ENCODE assay signal across 7 cellular contexts in the genomic region with DNA sequence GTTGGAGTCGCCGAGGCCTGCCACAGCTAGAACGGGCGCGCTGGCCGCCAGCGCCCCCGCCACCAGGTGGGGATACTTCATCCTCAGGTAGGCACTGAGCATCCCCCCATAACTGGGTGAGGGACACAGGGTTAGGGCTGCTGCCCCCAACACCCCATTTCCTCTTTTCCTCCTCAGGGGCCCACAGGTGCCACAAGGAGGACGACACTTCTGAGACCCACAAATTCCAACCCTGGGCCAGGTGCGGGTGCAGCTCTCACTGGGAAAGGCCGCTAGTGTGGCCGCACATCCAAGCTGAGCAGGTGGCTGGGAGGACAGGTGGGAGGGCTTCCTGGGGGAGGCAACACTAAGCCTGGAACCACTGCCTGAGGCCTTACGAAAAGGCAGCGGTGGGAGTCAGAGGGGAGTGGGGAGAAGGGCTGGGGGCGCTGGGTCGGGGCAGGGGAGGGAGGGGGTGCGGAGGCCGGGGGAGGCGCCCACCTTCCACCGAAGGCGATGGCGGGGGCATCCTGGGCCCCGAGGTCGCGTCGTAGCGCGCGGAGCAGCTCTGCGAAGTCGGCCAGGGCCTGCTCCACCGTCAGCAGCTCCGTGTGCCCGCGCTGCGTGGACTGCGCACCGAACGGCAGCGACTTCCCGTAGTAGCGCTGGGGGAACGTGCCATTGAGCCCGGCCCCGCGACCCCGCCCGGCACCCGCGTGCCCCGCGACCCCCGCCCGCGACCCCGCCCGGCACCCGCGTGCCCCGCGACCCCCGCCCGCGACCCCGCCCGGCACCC. TPM values are rescaled to one million over a fixed set of nuclear protein-coding genes. Genes with fewer than 3 reads are reported as not detected.
DNase-seq lines count a peak whose midpoint lies in the region; TF ChIP-seq lines count a peak whose summit lies in the region.

No MANE protein-coding gene starts in this region.

- H3K27me3 ChIP-seq in endodermal cell (ENCODE audit: control insufficient read depth, insufficient read depth, low read length, poor library complexity, severe bottlenecking): peaks cover 28% of the 10 kb centered on the region

- H3K4me3 Mint-ChIP-seq in T-helper 1 cell treated with Interleukin-12 subunit alpha and Interleukin-12 subunit beta and Interleukin-4 antibody, amounts not matched to agents 30 μg/mL and 1 μg/mL, for 36 hours: peak overlapping the region; percentile 70
- H3K4me3 Mint-ChIP-seq in endodermal cell: peak overlapping the region; percentile 31

- no peak overlapping the region for H3K9ac ChIP-seq in endodermal cell (ENCODE audit: extremely low read depth, low read length, poor library complexity, severe bottlenecking)

- H3K9me3 Mint-ChIP-seq in T-helper 1 cell treated with Interleukin-12 subunit alpha and Interleukin-12 subunit beta and Interleukin-4 antibody, amounts not matched to agents 30 μg/mL and 1 μg/mL, for 36 hours: no peaks in the 10 kb centered on the region
- H3K9me3 Mint-ChIP-seq in endodermal cell: no peaks in the 10 kb centered on the region

- H3K4me1 Mint-ChIP-seq in T-helper 1 cell treated with Interleukin-12 subunit alpha and Interleukin-12 subunit beta and Interleukin-4 antibody, amounts not matched to agents 30 μg/mL and 1 μg/mL, for 36 hours (ENCODE audit: low read depth): peaks cover 5% of the 10 kb centered on the region
- H3K4me1 Mint-ChIP-seq in endodermal cell: peaks cover 7% of the 10 kb centered on the region

- 59 to 90% methylated on average over 19 to 66 of the region's 66 CpGs for WGBS in endodermal cell (ENCODE audit: insufficient coverage in 1 of 2, insufficient read length in 1 of 2), 2 experiments

- H3K27me3 Mint-ChIP-seq in T-helper 1 cell treated with Interleukin-12 subunit alpha and Interleukin-12 subunit beta and Interleukin-4 antibody, amounts not matched to agents 30 μg/mL and 1 μg/mL, for 36 hours (ENCODE audit: low read depth): no peaks in the 10 kb centered on the region
- H3K27me3 Mint-ChIP-seq in endodermal cell (ENCODE audit: insufficient read depth): peaks cover 43% of the 10 kb centered on the region

- H3K4me1 ChIP-seq in endodermal cell (ENCODE audit: control insufficient read depth, insufficient read depth, low read length): peaks cover 4% of the 10 kb centered on the region

- DNase-seq in GM10266 (ENCODE audit: extremely low spot score) (peak; percentile 64), endodermal cell (no peak), globus pallidus (ENCODE audit: low spot score) (no peak), DMS 273 treated with DMSO at 0.1 percent for 48 hours (lab: John Stamatoyannopoulos, UW) (no peak), SIG-M5 treated with dmso at 0.1 percent for 504 hours (lab: John Stamatoyannopoulos, UW; ENCODE audit: unreplicated experiment) (no peak)
- DNase-seq in stimulated activated CD4-positive, alpha-beta T cell treated with anti-CD3 and anti-CD28 coated beads, Interleukin-4, amount 100 ng/mL, for 24 hours: peak; percentile 26

- H3K27ac Mint-ChIP-seq in T-helper 1 cell treated with Interleukin-12 subunit alpha and Interleukin-12 subunit beta and Interleukin-4 antibody, amounts not matched to agents 30 μg/mL and 1 μg/mL, for 36 hours: no peak overlapping the region
- no peak overlapping the region for H3K27ac Mint-ChIP-seq in endodermal cell

- H3K36me3 ChIP-seq in endodermal cell (ENCODE audit: control insufficient read depth, insufficient read depth, low read length): no peaks in the 10 kb centered on the region

- H3K36me3 Mint-ChIP-seq in T-helper 1 cell treated with Interleukin-12 subunit alpha and Interleukin-12 subunit beta and Interleukin-4 antibody, amounts not matched to agents 30 μg/mL and 1 μg/mL, for 36 hours (ENCODE audit: low read depth): peaks cover 3% of the 10 kb centered on the region
- peaks cover 2% of the 10 kb centered on the region for H3K36me3 Mint-ChIP-seq in endodermal cell (ENCODE audit: low read depth)

- TF ChIP-seq CTCF in GM10266 (IDR thresholded peaks at IDR 0.05; ENCODE audit: control insufficient read depth, insufficient read depth, low read depth, missing control alignments) (no peak), endodermal cell (conservative IDR thresholded peaks at IDR 0.05) (peak; percentile 35)

- no peak overlapping the region for H3K4me3 ChIP-seq in endodermal cell (ENCODE audit: low read length)

- no peak overlapping the region for H3K27ac ChIP-seq in endodermal cell (ENCODE audit: low read depth, low read length)

- no peaks in the 10 kb centered on the region for H3K9me3 ChIP-seq in endodermal cell (ENCODE audit: control insufficient read depth, low read length)

RNA-seq across cellular contexts. Expression of a gene that starts 1.0 kb away (rescaled TPM):
- total RNA-seq in endodermal cell: 10 to 100 TPM; 20.1 to 30.6 TPM
- polyA plus RNA-seq in endodermal cell (2013, experiment 1 of 2): 28.4 TPM
- 21.6 TPM for polyA plus RNA-seq in endodermal cell (2013, experiment 2 of 2)

RNA-seq across cellular contexts. Expression of a gene that starts 25.4 kb away (rescaled TPM):
- total RNA-seq in endodermal cell: under 1 TPM; 0.35 to 0.73 TPM
- 0.04 TPM for polyA plus RNA-seq in endodermal cell (2013, experiment 1 of 2)
- polyA plus RNA-seq in endodermal cell (2013, experiment 2 of 2): 0.12 TPM

RNA-seq across cellular contexts. Expression of a gene that starts 26.8 kb away (rescaled TPM):
- total RNA-seq in endodermal cell: 10 to 100 TPM; 62.1 to 63.5 TPM
- polyA plus RNA-seq in endodermal cell (2013, experiment 1 of 2): 44.7 TPM
- polyA plus RNA-seq in endodermal cell (2013, experiment 2 of 2): 43.9 TPM

RNA-seq across cellular contexts. Expression of a gene that starts 36.3 kb away (rescaled TPM):
- 1 to 10 TPM; 2.6 to 4.5 TPM for total RNA-seq in endodermal cell
- polyA plus RNA-seq in endodermal cell (2013, experiment 1 of 2): 3.2 TPM
- 2.1 TPM for polyA plus RNA-seq in endodermal cell (2013, experiment 2 of 2)

RNA-seq across cellular contexts. Expression of a gene that starts 43.2 kb away (rescaled TPM):
- total RNA-seq in endodermal cell: 10 to 100 TPM; 20.8 to 24.9 TPM
- 26.0 TPM for polyA plus RNA-seq in endodermal cell (2013, experiment 1 of 2)
- polyA plus RNA-seq in endodermal cell (2013, experiment 2 of 2): 24.1 TPM

Comparison
In these comparisons a context has a peak if more than half of its experiments do, and no peak if none do; other contexts are left out.
1. DNase-seq: peak in GM10266 (single experiment) and stimulated activated CD4-positive, alpha-beta T cell treated with anti-CD3 and anti-CD28 coated beads, Interleukin-4, amount 100 ng/mL, for 24 hours (single experiment); none in endodermal cell (single experiment), globus pallidus (single experiment), DMS 273 treated with DMSO at 0.1 percent for 48 hours (single experiment) and SIG-M5 treated with dmso at 0.1 percent for 504 hours (single experiment).